In genomic region chrX:108165349-108166111, GRCh38 we compare ENCODE assay signal across 9 cellular contexts.
A peak's percentile ranks its signal among the peaks of the same experiment; 100 is the strongest.
DNase-seq lines count a peak whose midpoint lies in the region; ATAC-seq and TF ChIP-seq lines count a peak whose summit lies in the region.
"Had no signal": no experiment of that assay in that cellular context is flagged by ENCODE, and none has a peak within 500 bp of the region (broad histone marks: within the 10 kb centered on the region; RNA-seq: fewer than 3 reads in every experiment).

No MANE protein-coding gene starts in this region.

- DNase-seq in AG10803 (ENCODE audit: low read depth) (peak; percentile 29), Panc1 (ENCODE audit: low read depth, low spot score) (peak; percentile 10), hepatic stellate cell (ENCODE audit: low spot score) (peak; percentile 28), Peyer's patch (no peak)
- DNase-seq in activated CD4-positive, alpha-beta T cell treated with anti-CD3 and anti-CD28 coated beads, Interleukin-2, amount 50 U/mL, for 4 hours = no peak
- DNase-seq in naive thymus-derived CD8-positive, alpha-beta T cell = no peak

- POLR2A ChIA-PET in HEK293 (lab: Yijun Ruan, JAX) (interaction anchor here (0.8 kb wide), 1 partner anchor 74 kb away, joined by 3 read pairs; the partner anchor contains the start of gene PSMD10), Panc1 (lab: Charles Lee) (interaction anchor here (0.6 kb wide), 1 partner anchor 1725 kb away, joined by 4 read pairs; no protein-coding TSS in a partner anchor)
- POLR2A ChIA-PET in naive thymus-derived CD8-positive, alpha-beta T cell (lab: Charles Lee) = no interaction called here

- H3K27me3 ChIP-seq in Panc1 (ENCODE audit: control insufficient read depth, insufficient read depth, low read length) (no peaks in the 10 kb centered on the region), Peyer's patch (no peaks in the 10 kb centered on the region)
- H3K27me3 ChIP-seq: body of pancreas had no signal

- H3K27ac Mint-ChIP-seq in naive thymus-derived CD8-positive, alpha-beta T cell = no peak overlapping the region

- H3K27me3 Mint-ChIP-seq in naive thymus-derived CD8-positive, alpha-beta T cell = no peaks in the 10 kb centered on the region

- H3K9me3 Mint-ChIP-seq in naive thymus-derived CD8-positive, alpha-beta T cell = peaks cover 0 to 4% (median 0%) of the 10 kb centered on the region in 9 donors

- H3K27ac ChIP-seq in HEK293 (ENCODE audit: extremely low read depth, low read depth, low read length) (no peak overlapping the region; the same call in 1 of the 2 replicates), Panc1 (ENCODE audit: low read length) (no peak overlapping the region), Peyer's patch (no peak overlapping the region)
- H3K27ac ChIP-seq: body of pancreas had no signal

- TF ChIP-seq CTCF in AG10803 (conservative IDR thresholded peaks at IDR 0.05; ENCODE audit: low read length) = peak; percentile 55
- TF ChIP-seq CTCF in HEK293 (tag by site-specific recombination; IDR thresholded peaks at IDR 0.05) = peak; percentile 55; the same call in 1 of the 2 replicates
- peak; percentile 74 for TF ChIP-seq CTCF in Panc1 (IDR thresholded peaks at IDR 0.05)
- peak in 1 of 6 experiments; percentile 9 for TF ChIP-seq CTCF in Peyer's patch (IDR thresholded peaks at IDR 0.05)

- no peaks in the 10 kb centered on the region for H3K36me3 ChIP-seq in HEK293 (ENCODE audit: control insufficient read depth in 2 of 2, insufficient read depth in 1 of 2, low read length in 2 of 2)
- H3K36me3 ChIP-seq in Panc1 (ENCODE audit: control insufficient read depth, insufficient read depth, low read length) = no peaks in the 10 kb centered on the region
- H3K36me3 ChIP-seq in Peyer's patch = no peaks in the 10 kb centered on the region

- no peaks in the 10 kb centered on the region for H3K4me1 Mint-ChIP-seq in naive thymus-derived CD8-positive, alpha-beta T cell

- CTCF ChIA-PET in HEK293 (lab: Yijun Ruan, JAX) = interaction anchor here (0.6 to 1.7 kb wide), 11 partner anchors 21 to 1310 kb away, joined by 3 to 7 read pairs (median 5); partner anchors contain the start of gene COL4A5
- CTCF ChIA-PET in Panc1 (lab: Charles Lee) = interaction anchor here (1.2 kb wide), 1 partner anchor 371 kb away, joined by 3 read pairs; no protein-coding TSS in a partner anchor

- in situ Hi-C loops in Panc1 (cut with HindIII; ENCODE audit: low pct_unique_long_range_greater_than_20kb, low sequenced_read_pairs) = no loop called here

- intact Hi-C loops in Panc1 (cut with micrococcal nuclease; ENCODE audit: unreplicated experiment) = no loop called here

- TF ChIP-seq POLR2A in Peyer's patch (IDR thresholded peaks at IDR 0.05) = no peak

- no TSS peak for BruUV-seq in Panc1 (replicated peaks; lab: Mats Ljungman, UMichigan)

- no peaks in the 10 kb centered on the region for H3K36me3 Mint-ChIP-seq in naive thymus-derived CD8-positive, alpha-beta T cell

- peak; percentile 92 for ATAC-seq in Panc1
- ATAC-seq in HG03175 (IDR thresholded peaks at IDR 0.05; ENCODE audit: unreplicated experiment) = no peak
- no peak for ATAC-seq in naive thymus-derived CD8-positive, alpha-beta T cell
- ATAC-seq: body of pancreas had no signal

- H3K4me3 Mint-ChIP-seq in naive thymus-derived CD8-positive, alpha-beta T cell = no peak overlapping the region

- H3K9me3 ChIP-seq in HEK293 (ENCODE audit: control insufficient read depth, insufficient read depth, low read depth, low read length) (no peaks in the 10 kb centered on the region), Panc1 (ENCODE audit: control insufficient read depth, insufficient read depth, low read depth, low read length) (no peaks in the 10 kb centered on the region), Peyer's patch (no peaks in the 10 kb centered on the region)
- H3K9me3 ChIP-seq: body of pancreas had no signal

- H3K4me3 ChIP-seq in AG10803 (ENCODE audit: low read length) = no peak overlapping the region
- no peak overlapping the region for H3K4me3 ChIP-seq in HEK293 (ENCODE audit: low read depth, low read length)
- no peak overlapping the region for H3K4me3 ChIP-seq in Panc1 (ENCODE audit: low read depth in 2 of 2, low read length in 2 of 2)
- no peak overlapping the region for H3K4me3 ChIP-seq in Peyer's patch
- H3K4me3 ChIP-seq: body of pancreas had no signal

- 0 out of 2 replicates have a peak, but pooled peaks cover 2% of the 10 kb centered on the region for H3K4me1 ChIP-seq in HEK293 (ENCODE audit: control insufficient read depth, insufficient read depth, low read length)
- no peaks in the 10 kb centered on the region; the same call in 1 of the 2 replicates for H3K4me1 ChIP-seq in Panc1 (ENCODE audit: control insufficient read depth, insufficient read depth, low read length)
- no peaks in the 10 kb centered on the region for H3K4me1 ChIP-seq in Peyer's patch
- H3K4me1 ChIP-seq: body of pancreas had no signal

TF ChIP-seq in HEK293, 187 proteins besides CTCF, POLR2A, EP300 and RAD21:
- no peak for TF ChIP-seq PRDM1 (tag by site-specific recombination; IDR thresholded peaks at IDR 0.05)
- peak; percentile 50 for TF ChIP-seq ZNF654 (tag by site-specific recombination; IDR thresholded peaks at IDR 0.05; ENCODE audit: low read depth)

Comparison
In these comparisons a context has a peak if more than half of its experiments do, and no peak if none do; other contexts are left out.
1. DNase-seq: peak in AG10803 (single experiment), Panc1 (single experiment) and hepatic stellate cell (single experiment); none in activated CD4-positive, alpha-beta T cell treated with anti-CD3 and anti-CD28 coated beads, Interleukin-2, amount 50 U/mL, for 4 hours (0 of 2), naive thymus-derived CD8-positive, alpha-beta T cell (0 of 10) and Peyer's patch (0 of 3).